Comparison of ENCODE assay signal across 18 cellular contexts in the genomic region with DNA sequence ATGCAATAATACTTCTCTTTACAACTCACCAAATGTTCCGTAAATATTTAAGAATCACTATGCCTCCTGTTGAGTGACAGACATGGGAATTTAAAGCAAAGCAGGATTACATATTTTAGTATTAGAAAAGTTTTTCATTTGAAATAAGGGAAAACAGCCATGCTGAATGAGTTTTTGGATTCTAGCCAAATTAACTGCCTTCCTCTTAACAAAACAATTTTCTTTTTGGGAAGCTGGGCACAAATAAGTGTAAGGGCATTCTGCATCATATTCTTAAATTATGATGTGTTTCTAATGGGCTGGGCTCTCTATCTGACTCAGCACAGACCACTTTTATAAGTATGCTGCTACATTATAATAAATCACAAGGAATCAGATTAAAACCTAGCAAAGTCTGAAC.
"Had no signal": no experiment of that assay in that cellular context is flagged by ENCODE, and none has a peak within 500 bp of the region (broad histone marks: within the 10 kb centered on the region; RNA-seq: fewer than 3 reads in every experiment).

No MANE protein-coding gene starts in this region.

- H3K4me3 Mint-ChIP-seq: activated CD8-positive, alpha-beta T cell treated with anti-CD3 and anti-CD28 coated beads for 36 hours; natural killer cell treated with Interleukin-12 subunit alpha and Interleukin-12 subunit beta and Interleukin-15 and Interleukin-18, amount 100 ng/mL, for 72 hours; stimulated activated naive B cell treated with anti-CD40 and anti-IgM and Interleukin-4, amounts not matched to agents 10 μg/mL and 1 μg/mL and 100 μg/mL, for 72 hours had no signal

- ATAC-seq: activated CD8-positive, alpha-beta T cell treated with anti-CD3 and anti-CD28 coated beads for 36 hours; left colon; natural killer cell treated with Interleukin-12 subunit alpha and Interleukin-12 subunit beta and Interleukin-15 and Interleukin-18, amount 100 ng/mL, for 72 hours; psoas muscle; sciatic nerve; stimulated activated naive B cell treated with anti-CD40 and anti-IgM and Interleukin-4, amounts not matched to agents 10 μg/mL and 1 μg/mL and 100 μg/mL, for 72 hours had no signal

- H3K9me3 ChIP-seq: psoas muscle, spleen, transverse colon had no signal

- H3K27me3 Mint-ChIP-seq: activated CD8-positive, alpha-beta T cell treated with anti-CD3 and anti-CD28 coated beads for 36 hours; natural killer cell treated with Interleukin-12 subunit alpha and Interleukin-12 subunit beta and Interleukin-15 and Interleukin-18, amount 100 ng/mL, for 72 hours; stimulated activated naive B cell treated with anti-CD40 and anti-IgM and Interleukin-4, amounts not matched to agents 10 μg/mL and 1 μg/mL and 100 μg/mL, for 72 hours had no signal

- H3K27me3 ChIP-seq: brain microvascular endothelial cell, spleen, transverse colon had no signal

- H3K4me1 ChIP-seq: spleen, transverse colon had no signal

- H3K9me3 Mint-ChIP-seq: activated CD8-positive, alpha-beta T cell treated with anti-CD3 and anti-CD28 coated beads for 36 hours; activated T-helper 2 cell treated with anti-CD3 and anti-CD28 coated beads, Interferon-gamma antibody, Interleukin-2, Interleukin-4, amounts not matched to agents 10 μg/mL and 5 μg/mL and 100 μg/mL, durations not matched to agents 14 hours and 24 hours and 36 hours; natural killer cell treated with Interleukin-12 subunit alpha and Interleukin-12 subunit beta and Interleukin-15 and Interleukin-18, amount 100 ng/mL, for 72 hours; stimulated activated naive B cell treated with anti-CD40 and anti-IgM and Interleukin-4, amounts not matched to agents 10 μg/mL and 1 μg/mL and 100 μg/mL, for 72 hours had no signal

- H3K4me3 ChIP-seq: lung, psoas muscle, spleen, transverse colon had no signal

- H3K27ac Mint-ChIP-seq: activated CD8-positive, alpha-beta T cell treated with anti-CD3 and anti-CD28 coated beads for 36 hours; activated T-helper 2 cell treated with anti-CD3 and anti-CD28 coated beads, Interferon-gamma antibody, Interleukin-2, Interleukin-4, amounts not matched to agents 10 μg/mL and 5 μg/mL and 100 μg/mL, durations not matched to agents 14 hours and 24 hours and 36 hours; natural killer cell treated with Interleukin-12 subunit alpha and Interleukin-12 subunit beta and Interleukin-15 and Interleukin-18, amount 100 ng/mL, for 72 hours; stimulated activated naive B cell treated with anti-CD40 and anti-IgM and Interleukin-4, amounts not matched to agents 10 μg/mL and 1 μg/mL and 100 μg/mL, for 72 hours had no signal

- DNase-seq: activated CD4-positive, alpha-beta T cell treated with anti-CD3 and anti-CD28 coated beads for 1 hour; activated CD8-positive, alpha-beta memory T cell treated with anti-CD3 and anti-CD28 coated beads, Interleukin-2, amount 50 U/mL, for 48 hours; activated CD8-positive, alpha-beta T cell treated with anti-CD3 and anti-CD28 coated beads for 36 hours; activated naive CD4-positive, alpha-beta T cell treated with anti-CD3 and anti-CD28 coated beads, Interleukin-2, amount 50 U/mL, for 16 hours; brain microvascular endothelial cell; foreskin melanocyte; head of caudate nucleus; left colon; psoas muscle; spleen; stimulated activated CD4-positive, alpha-beta T cell treated with anti-CD3 and anti-CD28 coated beads, Interleukin-1b, Interleukin-23, amount 100 ng/mL, for 48 hours; stimulated activated naive B cell treated with anti-CD40 and anti-IgM and Interleukin-4, amounts not matched to agents 10 μg/mL and 1 μg/mL and 100 μg/mL, for 72 hours; substantia nigra; transverse colon had no signal

- H3K36me3 ChIP-seq: brain microvascular endothelial cell had no signal

- H3K27ac ChIP-seq: brain microvascular endothelial cell, psoas muscle, spleen, transverse colon had no signal
